8 cellular contexts compared by ENCODE assay signal in genomic region chr1:3649342-3650247, GRCh38. TPM values are rescaled to one million over a fixed set of nuclear protein-coding genes. Genes with fewer than 3 reads are reported as not detected.
DNase-seq lines count a peak whose midpoint lies in the region; TF ChIP-seq lines count a peak whose summit lies in the region.

Gene WRAP73 (minus strand): TSS chr1:3650103. CDS start chr1:3649999, 104 bp downstream.

- no peaks in the 10 kb centered on the region for H3K9me3 Mint-ChIP-seq in activated naive CD4-positive, alpha-beta T cell treated with anti-CD3 and anti-CD28 coated beads, Interleukin-2, amount 10 ng/mL, durations not matched to agents 7 days and 5 days

- H3K9me3 ChIP-seq in HAP-1 (no peaks in the 10 kb centered on the region), MG63 (no peaks in the 10 kb centered on the region), SK-N-MC (ENCODE audit: low read depth, low read length) (no peaks in the 10 kb centered on the region), suprapubic skin (no peaks in the 10 kb centered on the region)

- H3K4me3 Mint-ChIP-seq in activated naive CD4-positive, alpha-beta T cell treated with anti-CD3 and anti-CD28 coated beads, Interleukin-2, amount 10 ng/mL, durations not matched to agents 7 days and 5 days: peak within 1 kb of the TSS; percentile 79

- H3K27me3 ChIP-seq in HAP-1 (ENCODE audit: low read depth): no peaks in the 10 kb centered on the region
- no peaks in the 10 kb centered on the region for H3K27me3 ChIP-seq in MG63
- peaks cover 46% of the 10 kb centered on the region for H3K27me3 ChIP-seq in suprapubic skin

- no peak for TF ChIP-seq CTCF in suprapubic skin (IDR thresholded peaks at IDR 0.05)

- 4% methylated on average over 25 of the region's 60 CpGs for WGBS in suprapubic skin

- H3K27ac ChIP-seq in SK-N-MC (no peak within 1 kb of the TSS), suprapubic skin (no peak within 1 kb of the TSS)

- peak within 1 kb of the TSS; percentile 88 for H3K9ac ChIP-seq in SK-N-MC (ENCODE audit: insufficient read length)

- DNase-seq in GM04503 (ENCODE audit: low read depth) (peak; percentile 49), HAP-1 (ENCODE audit: low spot score in 2 of 2) (peak; percentile 88 to 90), MG63 (peak; percentile 90), SK-N-MC (ENCODE audit: low read depth, low spot score) (peak; percentile 56), glomerular endothelial cell (ENCODE audit: extremely low read depth, low read depth, low spot score) (peak; percentile 55), occipital lobe (lab: John Stamatoyannopoulos, UW) (peak; percentile 73), suprapubic skin (ENCODE audit: low spot score in 2 of 2) (peak; percentile 90 to 92)
- peak; percentile 93 for DNase-seq in activated naive CD4-positive, alpha-beta T cell treated with anti-CD3 and anti-CD28 coated beads, Interleukin-2, amount 10 ng/mL, durations not matched to agents 7 days and 5 days

- H3K36me3 ChIP-seq in HAP-1 (replicated peaks): peaks cover 19% of the 10 kb centered on the region
- peaks cover 17% of the 10 kb centered on the region for H3K36me3 ChIP-seq in MG63
- peaks cover 14% of the 10 kb centered on the region for H3K36me3 ChIP-seq in SK-N-MC (ENCODE audit: insufficient read depth, low read length)
- peaks cover 27% of the 10 kb centered on the region for H3K36me3 ChIP-seq in suprapubic skin

- CTCF ChIA-PET in activated naive CD4-positive, alpha-beta T cell treated with anti-CD3 and anti-CD28 coated beads, Interleukin-2, amount 10 ng/mL, durations not matched to agents 7 days and 5 days (lab: Charles Lee): no interaction called here

- peaks cover 19% of the 10 kb centered on the region for H3K36me3 Mint-ChIP-seq in activated naive CD4-positive, alpha-beta T cell treated with anti-CD3 and anti-CD28 coated beads, Interleukin-2, amount 10 ng/mL, durations not matched to agents 7 days and 5 days

- no peak for TF ChIP-seq EP300 in suprapubic skin (IDR thresholded peaks at IDR 0.05)

- H3K4me1 ChIP-seq in HAP-1 (peaks cover 13% of the 10 kb centered on the region), suprapubic skin (peaks cover 43% of the 10 kb centered on the region)

- in situ Hi-C loops in HAP-1 (cut with MboI; ENCODE audit: low sequenced_read_pairs): no loop called here

- H3K4me1 Mint-ChIP-seq in activated naive CD4-positive, alpha-beta T cell treated with anti-CD3 and anti-CD28 coated beads, Interleukin-2, amount 10 ng/mL, durations not matched to agents 7 days and 5 days: peaks cover 28% of the 10 kb centered on the region

- H3K27ac Mint-ChIP-seq in activated naive CD4-positive, alpha-beta T cell treated with anti-CD3 and anti-CD28 coated beads, Interleukin-2, amount 10 ng/mL, durations not matched to agents 7 days and 5 days: peak within 1 kb of the TSS; percentile 73

- TF ChIP-seq POLR2A in suprapubic skin (IDR thresholded peaks at IDR 0.05): peak; percentile 24 to 36

- peaks cover 46% of the 10 kb centered on the region for H3K27me3 Mint-ChIP-seq in activated naive CD4-positive, alpha-beta T cell treated with anti-CD3 and anti-CD28 coated beads, Interleukin-2, amount 10 ng/mL, durations not matched to agents 7 days and 5 days

- peak within 1 kb of the TSS; percentile 85 for H3K4me3 ChIP-seq in HAP-1
- peak within 1 kb of the TSS; percentile 81 for H3K4me3 ChIP-seq in MG63
- H3K4me3 ChIP-seq in SK-N-MC: peak within 1 kb of the TSS; percentile 94
- peak within 1 kb of the TSS; percentile 75 for H3K4me3 ChIP-seq in suprapubic skin

RNA-seq across cellular contexts. Expression of gene WRAP73, which starts in this region (rescaled TPM):
- total RNA-seq in MG63 (2014; rRNA removed; shearing (Covaris generic); ENCODE audit: low replicate concordance): 37.6 and 52.7 TPM in 2 replicates
- total RNA-seq in glomerular endothelial cell: 21.0 and 22.5 TPM in 2 replicates
- total RNA-seq in occipital lobe: 10.8 TPM
- total RNA-seq in suprapubic skin: 10 to 100 TPM; 16.4 to 33.7 (median 19.6) TPM
